ENCODE assay signal across 9 cellular contexts in genomic region chr3:43620953-43621405, GRCh38. TPM values are rescaled to one million over a fixed set of nuclear protein-coding genes. Genes with fewer than 3 reads are reported as not detected.
DNase-seq lines count a peak whose midpoint lies in the region; ATAC-seq, FAIRE-seq and TF ChIP-seq lines count a peak whose summit lies in the region.
"Had no signal": no experiment of that assay in that cellular context is flagged by ENCODE, and none has a peak within 500 bp of the region (broad histone marks: within the 10 kb centered on the region; RNA-seq: fewer than 3 reads in every experiment).

No MANE protein-coding gene starts in this region.

- H4K20me1 ChIP-seq in astrocyte (ENCODE audit: insufficient read depth, low read length) = peaks cover 29% of the 10 kb centered on the region

- no peak for TF ChIP-seq POLR2A in testis (IDR thresholded peaks at IDR 0.05)

- 11 to 14% methylated on average over 9 of the region's 9 CpGs for WGBS in testis, 2 donors

- peak overlapping the region; percentile 88 for H3K4me2 ChIP-seq in astrocyte (ENCODE audit: low read length)

- H3K27ac ChIP-seq in cardiac muscle cell (peak overlapping the region; percentile 49), astrocyte (ENCODE audit: low read depth, low read length) (peak overlapping the region; percentile 51), testis (peak overlapping the region; percentile 85 to 86)

- peak overlapping the region; percentile 72 for H2AFZ ChIP-seq in astrocyte (ENCODE audit: low read depth, low read length)

- H3K79me2 ChIP-seq in astrocyte (ENCODE audit: insufficient read depth, low read length) = peaks cover 43% of the 10 kb centered on the region

- H3K9ac ChIP-seq in astrocyte (ENCODE audit: low read length) = peak overlapping the region; percentile 94

- peak overlapping the region; percentile 93 for H3K4me3 Mint-ChIP-seq in astrocyte (ENCODE audit: unreplicated experiment)

- H3K36me3 ChIP-seq in cardiac muscle cell = no peaks in the 10 kb centered on the region
- no peaks in the 10 kb centered on the region for H3K36me3 ChIP-seq in astrocyte (ENCODE audit: insufficient read depth, low read length)
- no peaks in the 10 kb centered on the region for H3K36me3 ChIP-seq in testis (ENCODE audit: low read depth, missing control alignments)

- H3K27me3 ChIP-seq in cardiac muscle cell (no peaks in the 10 kb centered on the region), astrocyte (ENCODE audit: insufficient read depth, low read length) (no peaks in the 10 kb centered on the region), testis (no peaks in the 10 kb centered on the region)

- peaks cover 4% of the 10 kb centered on the region for H3K4me1 Mint-ChIP-seq in astrocyte (ENCODE audit: low read depth, unreplicated experiment)

- peak in 1 of 2 donors; percentile 20 for DNase-seq in cardiac muscle cell (ENCODE audit: low read depth in 1 of 2, low spot score in 1 of 2)
- DNase-seq in left ventricle myocardium superior = no peak
- no peak for DNase-seq in astrocyte (ENCODE audit: low read depth)
- DNase-seq in kidney tubule cell (ENCODE audit: low spot score) = peak; percentile 28
- DNase-seq in testis = no peak
- no peak for DNase-seq in T-helper 9 cell
- no peak for DNase-seq in activated naive CD4-positive, alpha-beta T cell treated with anti-CD3 and anti-CD28 coated beads, Interleukin-2, amount 50 U/mL, for 16 hours

- H3K9me3 Mint-ChIP-seq in astrocyte (ENCODE audit: unreplicated experiment) = no peaks in the 10 kb centered on the region

- no peak for FAIRE-seq in astrocyte (lab: Jason Lieb, UNC)
- FAIRE-seq: colon had no signal

- TF ChIP-seq CTCF in cardiac muscle cell (IDR thresholded peaks at IDR 0.05; ENCODE audit: low read depth, low read length) (no peak), astrocyte (IDR thresholded peaks at IDR 0.05; ENCODE audit: insufficient read depth, low read depth, low read length) (no peak), testis (IDR thresholded peaks at IDR 0.05) (no peak)

- H3K27ac Mint-ChIP-seq in astrocyte (ENCODE audit: unreplicated experiment) = peak overlapping the region; percentile 86

- H3K36me3 Mint-ChIP-seq in astrocyte (ENCODE audit: low read depth, unreplicated experiment) = peaks cover 3% of the 10 kb centered on the region

- no peaks in the 10 kb centered on the region for H3K9me3 ChIP-seq in cardiac muscle cell (ENCODE audit: low read depth)
- no peaks in the 10 kb centered on the region for H3K9me3 ChIP-seq in astrocyte (ENCODE audit: insufficient read depth, low read depth, low read length)
- H3K9me3 ChIP-seq in testis = no peaks in the 10 kb centered on the region

- intact Hi-C loops in left ventricle myocardium superior (cut with micrococcal nuclease) = no loop called here
- intact Hi-C loops in testis (cut with DNase I; ENCODE audit: low total_unique reads) = no loop called here

- H3K4me3 ChIP-seq in cardiac muscle cell = peak overlapping the region; percentile 89
- H3K4me3 ChIP-seq in astrocyte (ENCODE audit: insufficient read depth, low read depth, low read length) = peak overlapping the region; percentile 71
- peak overlapping the region; percentile 89 to 98 for H3K4me3 ChIP-seq in testis

- no peak for ATAC-seq in left ventricle myocardium superior
- no peak for ATAC-seq in HG03045 (IDR thresholded peaks at IDR 0.05; ENCODE audit: unreplicated experiment)

- no peaks in the 10 kb centered on the region for H3K27me3 Mint-ChIP-seq in astrocyte (ENCODE audit: low read depth, unreplicated experiment)

- H3K4me1 ChIP-seq in cardiac muscle cell (ENCODE audit: low read depth) (peaks cover 3% of the 10 kb centered on the region), astrocyte (ENCODE audit: insufficient read depth, low read length) (peaks cover 3% of the 10 kb centered on the region), testis (no peaks in the 10 kb centered on the region)

RNA-seq across cellular contexts. Expression of gene ANO10, which starts 0.8 kb away (rescaled TPM):
- 15.0 and 16.0 TPM in 2 replicates for total RNA-seq in cardiac muscle cell
- 31.8 and 36.6 TPM in 2 replicates for polyA plus RNA-seq in cardiac muscle cell
- total RNA-seq in left ventricle myocardium superior = 10.5 TPM
- 45.4 and 48.2 TPM in 2 replicates for total RNA-seq in astrocyte
- 10 to 100 TPM; 19.9 to 25.0 TPM for total RNA-seq in testis
- polyA plus RNA-seq in testis (ENCODE audit: insufficient read depth, low read depth, low replicate concordance) = 26.3 TPM
